In the genomic region with DNA sequence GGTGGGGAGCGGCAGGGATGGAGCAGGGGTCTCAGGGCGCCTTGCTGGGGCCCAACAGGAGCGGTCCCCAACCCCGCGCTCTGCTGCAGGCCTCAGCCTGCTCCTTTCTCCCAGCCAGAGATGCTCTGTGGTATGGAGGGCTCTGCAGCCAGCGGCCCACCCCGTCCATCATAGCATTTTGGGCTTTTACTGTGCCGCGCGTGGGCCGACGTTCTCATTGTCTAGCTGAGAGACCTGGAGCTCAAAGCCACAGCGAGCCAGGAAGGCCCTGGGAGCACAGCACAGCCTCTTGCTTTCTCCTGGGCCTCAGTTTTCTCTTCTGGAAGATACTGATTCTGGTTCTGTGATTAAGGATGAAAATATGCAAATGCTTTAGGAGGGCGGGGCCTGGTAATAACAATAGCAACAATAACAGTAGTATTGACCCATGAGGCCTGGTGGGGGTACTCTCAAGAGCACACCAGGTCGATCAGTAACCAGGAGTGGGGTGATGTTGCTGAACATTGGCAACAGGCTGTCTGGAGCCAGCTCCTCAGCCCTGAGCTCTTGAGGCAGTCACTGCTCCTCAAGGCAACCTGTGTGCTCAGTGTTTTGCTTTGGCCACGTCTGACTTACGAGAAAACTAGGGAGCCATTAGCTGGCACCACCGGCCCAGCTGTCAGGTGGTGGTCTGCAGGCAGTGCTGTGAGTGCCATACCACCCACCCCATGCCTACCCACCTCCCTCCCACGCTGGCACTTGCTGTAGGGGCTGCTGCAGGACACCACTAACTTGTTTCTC, we compare ENCODE assay signal across 10 cellular contexts. TPM values are rescaled to one million over a fixed set of nuclear protein-coding genes. Genes with fewer than 3 reads are reported as not detected.
DNase-seq lines count a peak whose midpoint lies in the region; ATAC-seq and TF ChIP-seq lines count a peak whose summit lies in the region.
"Had no signal": no experiment of that assay in that cellular context is flagged by ENCODE, and none has a peak within 500 bp of the region (broad histone marks: within the 10 kb centered on the region; RNA-seq: fewer than 3 reads in every experiment).

No MANE protein-coding gene starts in this region.

- H3K4me3 Mint-ChIP-seq in brain (peak overlapping the region; percentile 22 to 79 (median 73)), natural killer cell (peak overlapping the region; percentile 52)

- H3K36me3 ChIP-seq in HAP-1 (replicated peaks), result peaks cover 8% of the 10 kb centered on the region; the same call in 1 of the 2 replicates

- in situ Hi-C loops in HAP-1 (cut with MboI; ENCODE audit: low sequenced_read_pairs), result loop anchor here (5.0 kb wide), 3 partner anchors 75 to 145 kb away; no protein-coding TSS in a partner anchor

- TF ChIP-seq CTCF in 22Rv1 (IDR thresholded peaks at IDR 0.05) (peak; percentile 72), brain (conservative IDR thresholded peaks at IDR 0.05) (peak in 1 of 2 experiments; percentile 17), natural killer cell (IDR thresholded peaks at IDR 0.05) (peak; percentile 60)

- intact Hi-C loops in natural killer cell (cut with micrococcal nuclease), result loop anchor here (1.0 kb wide), 1 partner anchor 145 kb away; no protein-coding TSS in a partner anchor

- peak overlapping the region; percentile 54 for H3K4me3 ChIP-seq in HAP-1

- no peaks in the 10 kb centered on the region for H3K9me3 ChIP-seq in HAP-1

- no peak for DNase-seq in HAP-1 (ENCODE audit: low spot score in 2 of 2)
- no peak for DNase-seq in natural killer cell
- no peak for DNase-seq in SW480 (ENCODE audit: low spot score)
- no peak for DNase-seq in NCI-H510A (lab: John Stamatoyannopoulos, UW)
- no peak for DNase-seq in HUDEP-2 (lab: John Stamatoyannopoulos, UW; ENCODE audit: unreplicated experiment in 76 of 76)
- DNase-seq: GDM1, NCI-H524 treated with DMSO at 0.1 percent for 48 hours had no signal

- H3K4me1 Mint-ChIP-seq in brain, result peaks cover 25% of the 10 kb centered on the region
- peaks cover 6 to 16% of the 10 kb centered on the region in 2 donors for H3K4me1 Mint-ChIP-seq in natural killer cell

- H3K36me3 Mint-ChIP-seq in brain, result peaks cover 9% of the 10 kb centered on the region
- H3K36me3 Mint-ChIP-seq in natural killer cell, result no peaks in the 10 kb centered on the region

- H3K27ac Mint-ChIP-seq in brain (peak overlapping the region in 3 of 5 experiments; percentile 50 to 91 (median 83)), natural killer cell (no peak overlapping the region)

- peaks cover 11% of the 10 kb centered on the region for H3K4me1 ChIP-seq in HAP-1

- no peaks in the 10 kb centered on the region for H3K27me3 ChIP-seq in HAP-1 (ENCODE audit: low read depth)

- H3K27ac ChIP-seq in 22Rv1, result no peak overlapping the region; the same call in 1 of the 2 replicates

- H3K9me3 Mint-ChIP-seq in brain (peaks cover 0 to 6% (median 0%) of the 10 kb centered on the region in 5 experiments), natural killer cell (no peaks in the 10 kb centered on the region)

- no peak for ATAC-seq in natural killer cell
- no peak for ATAC-seq in GM19452 (IDR thresholded peaks at IDR 0.05; ENCODE audit: unreplicated experiment)

- peaks cover 15% of the 10 kb centered on the region for H3K27me3 Mint-ChIP-seq in brain
- peaks cover 5 to 10% of the 10 kb centered on the region in 2 donors for H3K27me3 Mint-ChIP-seq in natural killer cell (ENCODE audit: low read depth in 2 of 2)

RNA-seq across cellular contexts. Expression of a gene that starts 1.1 kb away (rescaled TPM):
- polyA plus RNA-seq in brain (ENCODE audit: insufficient read depth, low read depth, low replicate concordance), result 79.5 TPM
- total RNA-seq in natural killer cell, result 1 to 10 TPM in 2 of 3 donors, under 1 TPM in 1; 0.60 to 2.4 (median 1.2) TPM

RNA-seq across cellular contexts. Expression of a gene that starts 20.5 kb away (rescaled TPM):
- 32.0 TPM for polyA plus RNA-seq in brain (ENCODE audit: insufficient read depth, low read depth, low replicate concordance)
- total RNA-seq in natural killer cell, result 10 to 100 TPM; 19.8 to 23.5 (median 22.3) TPM

Comparison
In these comparisons a context has a peak if more than half of its experiments do, and no peak if none do; other contexts are left out.
1. H3K27ac Mint-ChIP-seq: peak in brain (3 of 5); none in natural killer cell (0 of 2).